ENCODE assay signal across 8 cellular contexts in genomic region chr17:65173284-65173793, GRCh38. TPM values are rescaled to one million over a fixed set of nuclear protein-coding genes. Genes with fewer than 3 reads are reported as not detected.
DNase-seq lines count a peak whose midpoint lies in the region; ATAC-seq and TF ChIP-seq lines count a peak whose summit lies in the region.

No MANE protein-coding gene starts in this region.

- H3K9me3 ChIP-seq in T-helper 17 cell (ENCODE audit: control insufficient read depth, low read length, poor library complexity, severe bottlenecking) (no peaks in the 10 kb centered on the region), mesenchymal stem cell (ENCODE audit: control insufficient read depth, low read length) (no peaks in the 10 kb centered on the region), transverse colon (no peaks in the 10 kb centered on the region)

- no peaks in the 10 kb centered on the region for H3K36me3 Mint-ChIP-seq in T-helper 17 cell (ENCODE audit: low read depth)
- H3K36me3 Mint-ChIP-seq in activated naive CD8-positive, alpha-beta T cell treated with anti-CD3 and anti-CD28 coated beads, Interleukin-2, amount 50 U/mL, for 24 hours (ENCODE audit: low read depth) = no peaks in the 10 kb centered on the region

- DNase-seq in NCI-H2196 (lab: John Stamatoyannopoulos, UW; ENCODE audit: unreplicated experiment) (peak; percentile 39), NCI-H2196 treated with DMSO at 0.1 percent for 48 hours (lab: John Stamatoyannopoulos, UW; ENCODE audit: unreplicated experiment) (no peak), T-helper 17 cell (peak; percentile 29 to 53 (median 46)), mesenchymal stem cell (peak; percentile 94), transverse colon (peak; percentile 46)
- peak; percentile 60 for DNase-seq in activated naive CD8-positive, alpha-beta T cell treated with anti-CD3 and anti-CD28 coated beads, Interleukin-2, amount 50 U/mL, for 24 hours

- peak overlapping the region; percentile 87 for H2BK120ac ChIP-seq in mesenchymal stem cell (ENCODE audit: low read depth, low read length)

- no peak overlapping the region for H2AK5ac ChIP-seq in mesenchymal stem cell (ENCODE audit: low read length, severe bottlenecking)

- no peaks in the 10 kb centered on the region for H3K79me1 ChIP-seq in mesenchymal stem cell (replicated peaks; ENCODE audit: low read length, poor library complexity, severe bottlenecking)

- no peak overlapping the region for H3K4me2 ChIP-seq in mesenchymal stem cell (ENCODE audit: low read length, poor library complexity, severe bottlenecking)

- no peak for TF ChIP-seq POLR2A in transverse colon (IDR thresholded peaks at IDR 0.05)

- no peak overlapping the region for H2BK5ac ChIP-seq in mesenchymal stem cell (ENCODE audit: low read depth, low read length, poor library complexity, severe bottlenecking)

- no peak overlapping the region for H3K27ac ChIP-seq in mesenchymal stem cell (ENCODE audit: low read length, poor library complexity, severe bottlenecking)
- H3K27ac ChIP-seq in transverse colon = no peak overlapping the region

- H3K4me1 ChIP-seq in mesenchymal stem cell (ENCODE audit: control insufficient read depth, insufficient read depth, low read depth, low read length) (peaks cover 16% of the 10 kb centered on the region), transverse colon (peaks cover 0 to 5% (median 0%) of the 10 kb centered on the region in 4 donors)

- no peak for TF ChIP-seq CTCF in transverse colon (IDR thresholded peaks at IDR 0.05)

- no peak overlapping the region for H3K27ac Mint-ChIP-seq in T-helper 17 cell
- H3K27ac Mint-ChIP-seq in activated naive CD8-positive, alpha-beta T cell treated with anti-CD3 and anti-CD28 coated beads, Interleukin-2, amount 50 U/mL, for 24 hours = no peak overlapping the region

- H3K9ac ChIP-seq in mesenchymal stem cell (ENCODE audit: low read length) = no peak overlapping the region

- TF ChIP-seq EP300 in transverse colon (IDR thresholded peaks at IDR 0.05; ENCODE audit: low read depth) = no peak

- in situ Hi-C loops in transverse colon (cut with MboI; ENCODE audit: low pct_ligation_motif_present in 1 of 4, low pct_unique_long_range_greater_than_20kb in 1 of 4, low sequenced_read_pairs in 3 of 4) = no loop called here

- peaks cover 0 to 8% of the 10 kb centered on the region in 2 experiments for H3K27me3 ChIP-seq in mesenchymal stem cell (ENCODE audit: control insufficient read depth in 1 of 2, insufficient read depth in 1 of 2, low read length in 2 of 2)
- no peaks in the 10 kb centered on the region for H3K27me3 ChIP-seq in transverse colon

- H2AFZ ChIP-seq in mesenchymal stem cell (ENCODE audit: low read depth, low read length) = no peak overlapping the region

- no peak overlapping the region for H3K14ac ChIP-seq in mesenchymal stem cell (ENCODE audit: low read length in 2 of 2)

- no peaks in the 10 kb centered on the region for H3K27me3 Mint-ChIP-seq in T-helper 17 cell
- H3K27me3 Mint-ChIP-seq in activated naive CD8-positive, alpha-beta T cell treated with anti-CD3 and anti-CD28 coated beads, Interleukin-2, amount 50 U/mL, for 24 hours = peaks cover 4% of the 10 kb centered on the region

- ATAC-seq in T-helper 17 cell (peak; percentile 98), HG02763 (IDR thresholded peaks at IDR 0.05; ENCODE audit: unreplicated experiment) (no peak), HG03354 (IDR thresholded peaks at IDR 0.05; ENCODE audit: poor library complexity, severe bottlenecking, unreplicated experiment) (no peak)
- peak; percentile 87 for ATAC-seq in activated naive CD8-positive, alpha-beta T cell treated with anti-CD3 and anti-CD28 coated beads, Interleukin-2, amount 50 U/mL, for 24 hours

- peak overlapping the region; percentile 41 for H2BK15ac ChIP-seq in mesenchymal stem cell (ENCODE audit: low read depth, poor library complexity, severe bottlenecking)

- intact Hi-C loops in transverse colon (cut with DNase I; ENCODE audit: low total_unique reads) = no loop called here

- peak overlapping the region; percentile 75 to 83 for H3K18ac ChIP-seq in mesenchymal stem cell (ENCODE audit: low read depth in 1 of 2, low read length in 2 of 2)

- peak overlapping the region; percentile 76 for H4K91ac ChIP-seq in mesenchymal stem cell (ENCODE audit: low read length)

- 36% methylated on average over 12 of the region's 12 CpGs for WGBS in mesenchymal stem cell
- 39% methylated on average over 7 to 12 of the region's 12 CpGs for WGBS in transverse colon (ENCODE audit: low coverage in 1 of 2), 2 donors

- no peak overlapping the region for H3K23ac ChIP-seq in mesenchymal stem cell (ENCODE audit: low read length in 2 of 2)

- no peak overlapping the region for H3K4me3 Mint-ChIP-seq in T-helper 17 cell
- H3K4me3 Mint-ChIP-seq in activated naive CD8-positive, alpha-beta T cell treated with anti-CD3 and anti-CD28 coated beads, Interleukin-2, amount 50 U/mL, for 24 hours = no peak overlapping the region

- no peaks in the 10 kb centered on the region for H3K36me3 ChIP-seq in mesenchymal stem cell (ENCODE audit: control insufficient read depth in 1 of 2, insufficient read depth in 2 of 2, low read depth in 1 of 2, low read length in 2 of 2)
- H3K36me3 ChIP-seq in transverse colon = no peaks in the 10 kb centered on the region

- peak overlapping the region; percentile 60 to 95 for H2BK12ac ChIP-seq in mesenchymal stem cell (ENCODE audit: low read length in 2 of 2)

- no peak overlapping the region for H3K4me3 ChIP-seq in mesenchymal stem cell (ENCODE audit: insufficient read depth in 1 of 2, low read depth in 1 of 2, low read length in 2 of 2)
- H3K4me3 ChIP-seq in transverse colon = no peak overlapping the region

- H3K9me3 Mint-ChIP-seq in activated naive CD8-positive, alpha-beta T cell treated with anti-CD3 and anti-CD28 coated beads, Interleukin-2, amount 50 U/mL, for 24 hours = peaks cover 5% of the 10 kb centered on the region

- peak overlapping the region; percentile 81 for H4K8ac ChIP-seq in mesenchymal stem cell (ENCODE audit: low read length)

- H3K4ac ChIP-seq in mesenchymal stem cell (ENCODE audit: low read depth in 1 of 2, low read length in 2 of 2) = peak overlapping the region in 1 of 2 experiments; percentile 41

- peaks cover 12% of the 10 kb centered on the region for H3K4me1 Mint-ChIP-seq in T-helper 17 cell
- peaks cover 30% of the 10 kb centered on the region for H3K4me1 Mint-ChIP-seq in activated naive CD8-positive, alpha-beta T cell treated with anti-CD3 and anti-CD28 coated beads, Interleukin-2, amount 50 U/mL, for 24 hours

RNA-seq across cellular contexts. Expression of gene RGS9, which starts 36.2 kb away (rescaled TPM):
- total RNA-seq in T-helper 17 cell = 1 to 10 TPM; 1.7 to 4.2 TPM
- polyA plus RNA-seq in mesenchymal stem cell (2013, experiment 1 of 2) = 8.0 TPM
- polyA plus RNA-seq in mesenchymal stem cell (2013, experiment 2 of 2) = 8.1 TPM
- 10 to 100 TPM in 1 of 4 donors, 1 to 10 TPM in 2, not detected in 1; 2.6 to 10.6 (median 7.8) TPM for total RNA-seq in transverse colon

Comparison
In these comparisons a context has a peak if more than half of its experiments do, and no peak if none do; other contexts are left out.
1. ATAC-seq: peak in T-helper 17 cell (single experiment) and activated naive CD8-positive, alpha-beta T cell treated with anti-CD3 and anti-CD28 coated beads, Interleukin-2, amount 50 U/mL, for 24 hours (single experiment); none in HG02763 (single experiment) and HG03354 (single experiment).